Comparison of ENCODE assay signal across 16 cellular contexts in the genomic region with DNA sequence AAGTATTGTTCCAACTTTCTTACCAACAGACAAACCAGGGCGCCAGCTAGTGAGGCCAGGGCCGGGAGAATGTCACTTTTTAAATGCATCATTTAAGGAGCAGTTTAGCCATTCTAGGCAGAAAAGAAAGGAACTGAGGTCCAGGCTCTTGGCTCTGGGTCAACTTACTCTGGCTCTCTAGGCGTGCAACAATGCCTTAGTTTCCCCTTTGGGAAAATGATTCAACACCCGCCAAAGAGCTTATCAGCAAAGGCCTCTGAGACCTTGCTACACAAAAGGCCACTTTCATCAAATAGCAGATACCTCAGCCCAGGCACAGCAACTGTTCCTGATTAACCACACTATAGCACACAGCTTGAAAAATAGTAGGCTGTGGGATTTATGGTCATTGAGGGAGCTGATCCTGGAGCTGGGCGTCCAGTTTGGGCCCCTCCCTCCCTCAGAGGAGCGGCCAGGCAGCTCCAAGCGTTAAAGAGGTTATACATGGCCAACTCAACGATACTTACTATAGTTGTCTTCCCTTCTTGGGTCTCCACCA. TPM values are rescaled to one million over a fixed set of nuclear protein-coding genes. Genes with fewer than 3 reads are reported as not detected.
DNase-seq lines count a peak whose midpoint lies in the region; ATAC-seq and TF ChIP-seq lines count a peak whose summit lies in the region.
"Had no signal": no experiment of that assay in that cellular context is flagged by ENCODE, and none has a peak within 500 bp of the region (broad histone marks: within the 10 kb centered on the region; RNA-seq: fewer than 3 reads in every experiment).

No MANE protein-coding gene starts in this region.

- H3K4me3 ChIP-seq in heart right ventricle (no peak overlapping the region), vagina (no peak overlapping the region)

- WGBS in heart right ventricle, 2 donors, result 57 to 71% methylated on average over 8 of the region's 8 CpGs

- ATAC-seq in heart right ventricle (peak in 5 of 8 donors; percentile 19 to 61 (median 28)), left cardiac atrium (no peak), left colon (peak; percentile 7), foreskin keratinocyte (no peak), GM21723 (IDR thresholded peaks at IDR 0.05; ENCODE audit: unreplicated experiment) (no peak)

- peaks cover 3 to 74% (median 26%) of the 10 kb centered on the region in 9 donors for H3K4me1 ChIP-seq in heart right ventricle
- H3K4me1 ChIP-seq in vagina, result peaks cover 27% of the 10 kb centered on the region
- H3K4me1 ChIP-seq in foreskin keratinocyte, result no peaks in the 10 kb centered on the region

- H3K9me3 ChIP-seq in heart right ventricle (no peaks in the 10 kb centered on the region), vagina (no peaks in the 10 kb centered on the region)

- H3K27ac ChIP-seq in heart right ventricle (peak overlapping the region in 7 of 10 donors; percentile 25 to 72 (median 41)), vagina (peak overlapping the region; percentile 50), foreskin keratinocyte (no peak overlapping the region)
- H3K27ac ChIP-seq: C4-2B had no signal

- no peak for TF ChIP-seq POLR2A in vagina (IDR thresholded peaks at IDR 0.05)

- TF ChIP-seq CTCF in heart right ventricle (IDR thresholded peaks at IDR 0.05) (no peak), vagina (IDR thresholded peaks at IDR 0.05) (no peak), foreskin keratinocyte (conservative IDR thresholded peaks at IDR 0.05) (no peak)

- no peaks in the 10 kb centered on the region for H3K27me3 ChIP-seq in heart right ventricle
- H3K27me3 ChIP-seq in vagina, result no peaks in the 10 kb centered on the region
- no peaks in the 10 kb centered on the region for H3K27me3 ChIP-seq in foreskin keratinocyte

- DNase-seq in heart right ventricle (no peak), left cardiac atrium (no peak), left colon (no peak), posterior vena cava (ENCODE audit: low spot score) (peak; percentile 48), vagina (ENCODE audit: extremely low spot score in 2 of 2) (no peak), foreskin keratinocyte (no peak), OCI-M2 (lab: John Stamatoyannopoulos, UW; ENCODE audit: unreplicated experiment) (no peak)
- DNase-seq: CD8-positive, alpha-beta memory T cell; NCI-H1105; NCI-H2029 treated with DMSO at 0.1 percent for 48 hours; NCI-H2171 treated with DMSO at 0.1 percent for 48 hours; NCI-H524 treated with DMSO at 0.1 percent for 48 hours; NCI-H82 had no signal

- H3K36me3 ChIP-seq in heart right ventricle (peaks cover 0 to 81% (median 20%) of the 10 kb centered on the region in 9 donors), vagina (peaks cover 0 to 31% of the 10 kb centered on the region in 2 donors)

- intact Hi-C loops in heart right ventricle (cut with DNase I) (loop anchor here in 2 of 10 donors (5.0 kb wide), 1 partner anchor 37 kb away; no protein-coding TSS in a partner anchor), left cardiac atrium (cut with DNase I) (no loop called here), left colon (cut with DNase I, micrococcal nuclease) (no loop called here), posterior vena cava (cut with DNase I) (no loop called here), vagina (cut with DNase I) (no loop called here)

RNA-seq across cellular contexts. Expression of gene MRPS18A, which starts 6.9 kb away (rescaled TPM):
- total RNA-seq in heart right ventricle, result 10 to 100 TPM; 36.0 to 52.9 (median 40.6) TPM
- 100 to 1,000 TPM in 1 of 2 donors, 10 to 100 TPM in 1; 30.4 to 103 TPM for polyA plus RNA-seq in heart right ventricle
- total RNA-seq in left cardiac atrium, result 10 to 100 TPM; 34.8 to 36.5 TPM
- total RNA-seq in left colon, result 10 to 100 TPM; 56.9 to 69.4 TPM
- total RNA-seq in posterior vena cava, result 10 to 100 TPM; 25.4 to 28.2 TPM
- total RNA-seq in vagina, result 31.9 TPM
- total RNA-seq in foreskin keratinocyte, result 68.5 and 68.6 TPM in 2 replicates
- 88.8 and 92.9 TPM in 2 replicates for polyA plus RNA-seq in foreskin keratinocyte

RNA-seq across cellular contexts. Expression of gene RSPH9, which starts 35.8 kb away (rescaled TPM):
- under 1 TPM in 5 of 10 donors, not detected in 5; 0.09 to 0.15 (median 0.12) TPM for total RNA-seq in heart right ventricle
- polyA plus RNA-seq in heart right ventricle, result under 1 TPM; 0.44 to 0.45 TPM
- under 1 TPM; 0.21 to 0.24 TPM for total RNA-seq in left cardiac atrium
- under 1 TPM in 1 of 2 donors, not detected in 1; 0.11 TPM for total RNA-seq in left colon
- under 1 TPM; 0.19 to 0.23 TPM for total RNA-seq in posterior vena cava
- total RNA-seq in vagina, result 0.74 TPM
- 0.04 and 0.07 TPM in 2 replicates for total RNA-seq in foreskin keratinocyte
- polyA plus RNA-seq in foreskin keratinocyte, result 0.07 and 0.12 TPM in 2 replicates
- total RNA-seq: CD8-positive, alpha-beta memory T cell; Daoy had no signal

RNA-seq across cellular contexts. Expression of gene MAD2L1BP, which starts 45.0 kb away (rescaled TPM):
- total RNA-seq in heart right ventricle (10 to 100 TPM; 20.7 to 34.8 (median 28.1) TPM), left cardiac atrium (10 to 100 TPM; 21.4 to 32.3 TPM), left colon (10 to 100 TPM; 37.0 to 49.8 TPM), posterior vena cava (10 to 100 TPM; 12.0 to 15.5 TPM), vagina (58.4 TPM), foreskin keratinocyte (29.0 and 31.7 TPM in 2 replicates)
- polyA plus RNA-seq in heart right ventricle (10 to 100 TPM; 13.5 to 29.2 TPM), foreskin keratinocyte (38.9 and 40.6 TPM in 2 replicates)

RNA-seq across cellular contexts. Expression of gene GTPBP2, which starts 51.6 kb away (rescaled TPM):
- 10 to 100 TPM; 19.5 to 32.1 (median 25.1) TPM for total RNA-seq in heart right ventricle
- polyA plus RNA-seq in heart right ventricle, result 10 to 100 TPM; 37.3 to 37.9 TPM
- 10 to 100 TPM; 24.2 to 31.9 TPM for total RNA-seq in left cardiac atrium
- total RNA-seq in left colon, result 10 to 100 TPM; 63.7 to 95.8 TPM
- 10 to 100 TPM; 43.3 to 50.4 TPM for total RNA-seq in posterior vena cava
- total RNA-seq in vagina, result 45.7 TPM
- total RNA-seq in foreskin keratinocyte, result 44.8 and 46.4 TPM in 2 replicates
- polyA plus RNA-seq in foreskin keratinocyte, result 33.0 and 34.1 TPM in 2 replicates

Comparison
In these comparisons a context has a peak if more than half of its experiments do, and no peak if none do; other contexts are left out.
1. ATAC-seq: peak in heart right ventricle (5 of 8) and left colon (single experiment); none in left cardiac atrium (0 of 2), foreskin keratinocyte (single experiment) and GM21723 (single experiment).